1 cellular context compared by ENCODE assay signal in genomic region chr18:75365837-75366236, GRCh38.
TF ChIP-seq lines count a peak whose summit lies in the region.

No MANE protein-coding gene starts in this region.

TF ChIP-seq in GM23338, 12 proteins besides CTCF, POLR2A, EP300 and RAD21 (continued from another document):
- no peak for TF ChIP-seq ZNF462 (CRISPR knock-in tag; IDR thresholded peaks at IDR 0.05)
- no peak for TF ChIP-seq EZH2phosphoT487 (IDR thresholded peaks at IDR 0.05; ENCODE audit: unreplicated experiment)
- TF ChIP-seq CREB1 (CRISPR knock-in tag; IDR thresholded peaks at IDR 0.05; ENCODE audit: low read depth): no peak
- TF ChIP-seq POLR2AphosphoS5 (IDR thresholded peaks at IDR 0.05; ENCODE audit: low read depth): no peak
